Comparison of ENCODE assay signal across 8 cellular contexts in the genomic region with DNA sequence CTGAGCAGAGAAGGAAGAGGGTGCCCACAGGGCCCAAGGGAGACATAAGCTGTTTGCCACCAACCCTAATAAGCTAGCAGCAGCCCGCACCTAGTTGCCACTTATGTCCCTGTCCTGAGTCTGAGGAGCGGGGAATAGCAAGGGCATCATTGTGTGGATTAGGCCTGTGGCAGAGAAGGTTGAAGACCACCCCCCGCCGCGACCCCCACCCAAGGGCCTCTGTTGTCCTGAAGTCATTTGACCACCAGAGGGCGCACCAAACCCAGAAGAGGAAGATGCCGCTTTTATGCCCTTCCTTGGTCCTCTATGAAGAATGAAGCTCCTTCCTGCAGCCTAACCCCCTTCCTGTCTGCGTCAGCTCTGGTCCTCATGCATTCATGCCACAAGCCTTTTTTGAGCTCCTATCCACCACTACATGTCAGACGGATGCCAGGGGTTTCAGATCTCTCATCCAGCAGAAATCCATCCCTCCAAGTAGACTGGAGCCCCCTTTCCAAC. TPM values are rescaled to one million over a fixed set of nuclear protein-coding genes. Genes with fewer than 3 reads are reported as not detected.
A peak's percentile ranks its signal among the peaks of the same experiment; 100 is the strongest.
DNase-seq lines count a peak whose midpoint lies in the region; ATAC-seq and TF ChIP-seq lines count a peak whose summit lies in the region.

No MANE protein-coding gene starts in this region.

- WGBS in suprapubic skin = 21% methylated on average over 7 of the region's 9 CpGs

- H3K4me3 Mint-ChIP-seq in Calu3 (ENCODE audit: low read depth, unreplicated experiment) = no peak overlapping the region

- no peak for ATAC-seq in GM18907 (IDR thresholded peaks at IDR 0.05; ENCODE audit: unreplicated experiment)

- TF ChIP-seq POLR2A in suprapubic skin (IDR thresholded peaks at IDR 0.05) = no peak

- DNase-seq in Calu3 (peak; percentile 67), RKO (ENCODE audit: low spot score) (peak; percentile 75), fibroblast of mammary gland (ENCODE audit: low read depth) (peak; percentile 64), nucleus accumbens (lab: John Stamatoyannopoulos, UW) (peak in 51 of 56 donors; percentile 26 to 91 (median 69)), suprapubic skin (ENCODE audit: low spot score in 2 of 2) (no peak)
- peak; percentile 80 to 82 for DNase-seq in activated T-cell treated with anti-CD3 and anti-CD28 coated beads, Interleukin-2, amount 50 U/mL, for 48 hours

- BruUV-seq in Calu3 (replicated peaks; lab: Mats Ljungman, UMichigan) = no TSS peak

- CTCF ChIA-PET in Calu3 (lab: Charles Lee) = interaction anchor here (0.5 to 3.7 kb wide), 51 partner anchors 9 to 577 kb away, joined by 3 to 163 read pairs (median 4); partner anchors contain the start of genes MEF2D, NAXE, RHBG and SMG5

- H3K27ac Mint-ChIP-seq in Calu3 (ENCODE audit: unreplicated experiment) = no peak overlapping the region

- H3K27me3 Mint-ChIP-seq in Calu3 (ENCODE audit: unreplicated experiment) = peaks cover 59% of the 10 kb centered on the region

- H3K27me3 ChIP-seq in suprapubic skin = peaks cover 47% of the 10 kb centered on the region

- intact Hi-C loops in Calu3 (cut with micrococcal nuclease; ENCODE audit: unreplicated experiment) = loop anchor here (1.0 kb wide), 1 partner anchor 59 kb away; no protein-coding TSS in a partner anchor

- H3K4me1 ChIP-seq in suprapubic skin = peaks cover 7% of the 10 kb centered on the region

- H3K36me3 ChIP-seq in suprapubic skin = no peaks in the 10 kb centered on the region

- H3K27ac ChIP-seq in suprapubic skin = no peak overlapping the region

- TF ChIP-seq EP300 in suprapubic skin (IDR thresholded peaks at IDR 0.05) = no peak

- no peaks in the 10 kb centered on the region for H3K9me3 ChIP-seq in suprapubic skin

- H3K4me1 Mint-ChIP-seq in Calu3 (ENCODE audit: low read depth, unreplicated experiment) = no peaks in the 10 kb centered on the region

- H3K4me3 ChIP-seq in fibroblast of mammary gland (ENCODE audit: control insufficient read depth, low read depth, low read length) = no peak overlapping the region
- H3K4me3 ChIP-seq in suprapubic skin = no peak overlapping the region

- H3K9me3 Mint-ChIP-seq in Calu3 (ENCODE audit: low read depth, unreplicated experiment) = no peaks in the 10 kb centered on the region

- no peaks in the 10 kb centered on the region for H3K36me3 Mint-ChIP-seq in Calu3 (ENCODE audit: insufficient read depth, unreplicated experiment)

- TF ChIP-seq CTCF in Calu3 (IDR thresholded peaks at IDR 0.05; ENCODE audit: unreplicated experiment) (peak; percentile 100), LNCAP (IDR thresholded peaks at IDR 0.05) (peak; percentile 98), fibroblast of mammary gland (conservative IDR thresholded peaks at IDR 0.05; ENCODE audit: control insufficient read depth, insufficient read depth, low read depth, low read length) (peak; percentile 74), suprapubic skin (IDR thresholded peaks at IDR 0.05) (peak; percentile 83 to 86)

RNA-seq across cellular contexts. Expression of gene RHBG, which starts 16.6 kb away (rescaled TPM):
- total RNA-seq in Calu3 (2022) (0.26 and 0.42 TPM in 2 replicates), suprapubic skin (10 to 100 TPM in 1 of 4 donors, 1 to 10 TPM in 3; 7.4 to 14.8 (median 8.1) TPM)

RNA-seq across cellular contexts. Expression of gene TSACC, which starts 47.3 kb away (rescaled TPM):
- total RNA-seq in Calu3 (2022) (1.4 and 2.0 TPM in 2 replicates), suprapubic skin (not detected)

RNA-seq across cellular contexts. Expression of gene CCT3, which starts 47.5 kb away (rescaled TPM):
- total RNA-seq in Calu3 (2022) = 554 and 598 TPM in 2 replicates
- 100 to 1,000 TPM in 3 of 4 donors, 10 to 100 TPM in 1; 91.4 to 198 (median 149) TPM for total RNA-seq in suprapubic skin

Comparison
In these comparisons a context has a peak if more than half of its experiments do, and no peak if none do; other contexts are left out.
1. DNase-seq: peak in Calu3 (single experiment), RKO (single experiment), activated T-cell treated with anti-CD3 and anti-CD28 coated beads, Interleukin-2, amount 50 U/mL, for 48 hours (2 of 2), fibroblast of mammary gland (single experiment) and nucleus accumbens (51 of 56); none in suprapubic skin (0 of 2).
2. Peak in every context shown above with its lines, with median percentiles within 50 percentile points of each other: CTCF ChIP-seq.